In genomic region chr3:40456940-40457823, GRCh38 we compare ENCODE assay signal across 8 cellular contexts. TPM values are rescaled to one million over a fixed set of nuclear protein-coding genes. Genes with fewer than 3 reads are reported as not detected.
A peak's percentile ranks its signal among the peaks of the same experiment; 100 is the strongest.
DNase-seq lines count a peak whose midpoint lies in the region; ATAC-seq and TF ChIP-seq lines count a peak whose summit lies in the region.

Gene RPL14, plus strand, starts transcription at chr3:40457339. Its CDS starts 133 bp downstream, at chr3:40457472.

- TF ChIP-seq CTCF in GM13977 (IDR thresholded peaks at IDR 0.05; ENCODE audit: extremely low read depth, insufficient read depth, missing control alignments) = no peak
- peak in 2 of 4 experiments; percentile 31 for TF ChIP-seq CTCF in prostate gland (IDR thresholded peaks at IDR 0.05)

- peak; percentile 90 for TF ChIP-seq POLR2A in prostate gland (IDR thresholded peaks at IDR 0.05)

- H3K4me3 Mint-ChIP-seq in T-helper 17 cell = peak within 1 kb of the TSS; percentile 89

- ATAC-seq in HG02870 (IDR thresholded peaks at IDR 0.05; ENCODE audit: unreplicated experiment) = peak; percentile 52
- ATAC-seq in T-helper 17 cell = peak; percentile 74
- ATAC-seq in left ventricle myocardium superior = peak; percentile 89

- H3K27ac Mint-ChIP-seq in T-helper 17 cell = peak within 1 kb of the TSS; percentile 95

- WGBS in prostate gland = under 1% methylated on average over 67 of the region's 79 CpGs
- WGBS in urinary bladder = under 1% methylated on average over 79 of the region's 79 CpGs

- H3K27ac ChIP-seq in angular gyrus (ENCODE audit: low read depth, low read length) = peak within 1 kb of the TSS; percentile 83
- peak within 1 kb of the TSS; percentile 86 to 88 for H3K27ac ChIP-seq in prostate gland
- H3K27ac ChIP-seq in urinary bladder (ENCODE audit: low read depth) = peak within 1 kb of the TSS; percentile 91

- no peaks in the 10 kb centered on the region for H3K27me3 Mint-ChIP-seq in T-helper 17 cell

- H3K4me1 ChIP-seq in prostate gland (replicated peaks) (no peaks in the 10 kb centered on the region), urinary bladder (ENCODE audit: insufficient read depth) (no peaks in the 10 kb centered on the region)

- DNase-seq in GM13977 (ENCODE audit: low spot score) (peak; percentile 94), NCI-H146 treated with DMSO at 0.1 percent for 48 hours (lab: John Stamatoyannopoulos, UW; ENCODE audit: unreplicated experiment) (peak; percentile 53), T-helper 17 cell (peak; percentile 86 to 88 (median 88)), left ventricle myocardium superior (peak; percentile 97), prostate gland (ENCODE audit: low spot score) (peak; percentile 96)

- intact Hi-C loops in left ventricle myocardium superior (cut with micrococcal nuclease) = no loop called here
- intact Hi-C loops in prostate gland (cut with DNase I) = loop anchor here (10.0 kb wide), 2 partner anchors 518 to 1072 kb away; partner anchors contain the start of gene SLC25A38

- peaks cover 29% of the 10 kb centered on the region for H3K4me1 Mint-ChIP-seq in T-helper 17 cell

- H3K9me3 ChIP-seq in T-helper 17 cell (ENCODE audit: control insufficient read depth, low read length, poor library complexity, severe bottlenecking) = no peaks in the 10 kb centered on the region
- H3K9me3 ChIP-seq in prostate gland = no peaks in the 10 kb centered on the region

- no peaks in the 10 kb centered on the region for H3K27me3 ChIP-seq in prostate gland (replicated peaks; ENCODE audit: insufficient read depth)

- peaks cover 4 to 9% of the 10 kb centered on the region in 2 donors for H3K36me3 ChIP-seq in prostate gland
- no peaks in the 10 kb centered on the region for H3K36me3 ChIP-seq in urinary bladder (ENCODE audit: insufficient read depth)

- peak within 1 kb of the TSS; percentile 79 to 94 for H3K4me3 ChIP-seq in prostate gland
- peak within 1 kb of the TSS; percentile 93 for H3K4me3 ChIP-seq in urinary bladder (ENCODE audit: low read depth, low read length)

- H3K36me3 Mint-ChIP-seq in T-helper 17 cell (ENCODE audit: low read depth) = peaks cover 2% of the 10 kb centered on the region

- in situ Hi-C loops in GM13977 (cut with MboI; ENCODE audit: low pct_unique_long_range_greater_than_20kb, low sequenced_read_pairs, unreplicated experiment) = no loop called here

RNA-seq across cellular contexts. Expression of gene RPL14, which starts in this region (rescaled TPM):
- total RNA-seq in T-helper 17 cell (1,000 to 10,000 TPM; 2,732 to 3,433 TPM), left ventricle myocardium superior (1,099 TPM), prostate gland (100 to 1,000 TPM; 267 to 422 TPM), urinary bladder (300 TPM)
- 1,293 TPM for polyA plus RNA-seq in urinary bladder

Comparison
In these comparisons a context has a peak if more than half of its experiments do, and no peak if none do; other contexts are left out.
1. Peak in every context shown above with its lines: DNase-seq, ATAC-seq, H3K4me3 ChIP-seq and H3K27ac ChIP-seq.